Comparison of ENCODE assay signal across 1 cellular context in genomic region chr12:113214938-113215400, GRCh38.
TF ChIP-seq lines count a peak whose summit lies in the region.

No MANE protein-coding gene starts in this region.

TF ChIP-seq in HCT116, 20 proteins besides CTCF, POLR2A, EP300 and RAD21:
- TF ChIP-seq REST (IDR thresholded peaks at IDR 0.05; ENCODE audit: low read depth) (no peak), POLR2AphosphoS5 (IDR thresholded peaks at IDR 0.05; ENCODE audit: low read depth, low read length) (peak; percentile 38; the same call in 1 of the 2 replicates), FOSL1 (IDR thresholded peaks at IDR 0.05; ENCODE audit: low read depth) (peak; percentile 88), EZH2 (IDR thresholded peaks at IDR 0.05) (no peak), YY1 (IDR thresholded peaks at IDR 0.05; ENCODE audit: extremely low read depth, insufficient replicate concordance, low read depth, low read length) (peak; percentile 53), CEBPB (IDR thresholded peaks at IDR 0.05; ENCODE audit: low read depth) (peak; percentile 99), ZBTB33 (IDR thresholded peaks at IDR 0.05; ENCODE audit: extremely low read depth, insufficient replicate concordance, low read length) (peak; percentile 60), ELF1 (IDR thresholded peaks at IDR 0.05; ENCODE audit: borderline replicate concordance, low read depth) (no peak; the same call in 1 of the 2 replicates), EGR1 (IDR thresholded peaks at IDR 0.05; ENCODE audit: low read depth) (0 out of 2 replicates have a peak, but pooled peaks have one; percentile 10), SRF (IDR thresholded peaks at IDR 0.05; ENCODE audit: low read depth) (peak; percentile 51; the same call in 1 of the 2 replicates), ZFX (IDR thresholded peaks at IDR 0.05) (no peak), SIN3A (IDR thresholded peaks at IDR 0.05; ENCODE audit: low read depth) (peak; percentile 91), SP1 (IDR thresholded peaks at IDR 0.05; ENCODE audit: low read depth) (peak; percentile 93), ZNF274 (IDR thresholded peaks at IDR 0.05; ENCODE audit: low read depth, low read length) (no peak), JUND (IDR thresholded peaks at IDR 0.05) (peak; percentile 95), MAX (IDR thresholded peaks at IDR 0.05) (peak; percentile 55; the same call in 1 of the 2 replicates), EZH2phosphoT487 (IDR thresholded peaks at IDR 0.05; ENCODE audit: borderline replicate concordance) (no peak), ATF3 (IDR thresholded peaks at IDR 0.05) (no peak; the same call in 1 of the 2 replicates), TCF7L2 (IDR thresholded peaks at IDR 0.05; ENCODE audit: borderline replicate concordance, extremely low read depth, insufficient read depth, insufficient read length) (peak; percentile 14), CBX3 (IDR thresholded peaks at IDR 0.05; ENCODE audit: low read depth) (peak; percentile 93)
TF ChIP-seq in HCT116: peak in this region for 13.
